Comparison of ENCODE assay signal across 24 cellular contexts in genomic region chr9:137812356-137813023, GRCh38.
DNase-seq lines count a peak whose midpoint lies in the region; TF ChIP-seq lines count a peak whose summit lies in the region.
"Had no signal": no experiment of that assay in that cellular context is flagged by ENCODE, and none has a peak within 500 bp of the region (broad histone marks: within the 10 kb centered on the region; RNA-seq: fewer than 3 reads in every experiment).

No MANE protein-coding gene starts in this region.

- H3K79me2 ChIP-seq in osteoblast (ENCODE audit: insufficient read depth, low read length): no peaks in the 10 kb centered on the region

- DNase-seq in CD14-positive monocyte (ENCODE audit: low spot score): peak; percentile 27
- peak; percentile 43 for DNase-seq in H7
- peak; percentile 72 for DNase-seq in chondrocyte (ENCODE audit: low spot score)
- DNase-seq in osteoblast (ENCODE audit: insufficient read length, low spot score, missing footprints): peak; percentile 88
- DNase-seq in stimulated activated CD4-positive, alpha-beta T cell treated with anti-CD3 and anti-CD28 coated beads, Interleukin-4, amount 100 ng/mL, for 24 hours: no peak
- DNase-seq in uterus: no peak
- no peak for DNase-seq in NCI-H446 treated with DMSO at 0.1 percent for 48 hours (lab: John Stamatoyannopoulos, UW)
- DNase-seq: C1 segment of cervical spinal cord; Caco-2; CD8-positive, alpha-beta T cell; DMS 273 treated with DMSO at 0.1 percent for 48 hours; EL; GF-D8; H9; KBM-7; MV-4-11; NCI-H1105; NCI-H1436 treated with DMSO at 0.1 percent for 48 hours; NCI-H187 treated with DMSO at 0.1 percent for 48 hours; NCI-H446; NCI-H526; NCI-H82; SIG-M5 had no signal

- no peaks in the 10 kb centered on the region for H4K20me1 ChIP-seq in osteoblast (ENCODE audit: insufficient read depth, low read length)

- TF ChIP-seq CTCF in CD14-positive monocyte (IDR thresholded peaks at IDR 0.05) (no peak), chondrocyte (IDR thresholded peaks at IDR 0.05) (no peak), osteoblast (IDR thresholded peaks at IDR 0.05; ENCODE audit: extremely low read depth, low read depth, low read length) (no peak), uterus (IDR thresholded peaks at IDR 0.05) (no peak)

- H3K9me3 Mint-ChIP-seq in CD14-positive monocyte: peaks cover 10 to 27% (median 21%) of the 10 kb centered on the region in 7 donors
- no peaks in the 10 kb centered on the region for H3K9me3 Mint-ChIP-seq in chondrocyte (ENCODE audit: low read depth)
- H3K9me3 Mint-ChIP-seq: CD8-positive, alpha-beta T cell had no signal

- H3K27ac Mint-ChIP-seq in CD14-positive monocyte (peak overlapping the region in 1 of 7 donors; percentile 19), chondrocyte (ENCODE audit: unreplicated experiment) (no peak overlapping the region)
- H3K27ac Mint-ChIP-seq: CD8-positive, alpha-beta T cell had no signal

- H3K4me3 Mint-ChIP-seq in CD14-positive monocyte: no peak overlapping the region
- H3K4me3 Mint-ChIP-seq in chondrocyte (ENCODE audit: unreplicated experiment): no peak overlapping the region
- H3K4me3 Mint-ChIP-seq: CD8-positive, alpha-beta T cell; H9 had no signal

- H3K27ac ChIP-seq in osteoblast (ENCODE audit: low read depth, low read length): no peak overlapping the region
- H3K27ac ChIP-seq in uterus: no peak overlapping the region
- H3K27ac ChIP-seq: SK-N-MC had no signal

- intact Hi-C loops in CD14-positive monocyte (cut with micrococcal nuclease): no loop called here
- intact Hi-C loops in uterus (cut with DNase I; ENCODE audit: low total_unique reads): no loop called here

- H3K4me1 ChIP-seq in osteoblast (ENCODE audit: insufficient read depth, low read length) (no peaks in the 10 kb centered on the region), uterus (no peaks in the 10 kb centered on the region)
- H3K4me1 ChIP-seq: Caco-2 had no signal

- H3K4me1 Mint-ChIP-seq in CD14-positive monocyte (peaks cover 2% of the 10 kb centered on the region), chondrocyte (ENCODE audit: low read depth) (no peaks in the 10 kb centered on the region)
- H3K4me1 Mint-ChIP-seq: H9 had no signal

- H3K9me3 ChIP-seq in osteoblast (ENCODE audit: low read depth, low read length): no peaks in the 10 kb centered on the region
- H3K9me3 ChIP-seq in uterus: no peaks in the 10 kb centered on the region
- H3K9me3 ChIP-seq: Caco-2 had no signal

- H3K36me3 Mint-ChIP-seq in CD14-positive monocyte: peaks cover 71 to 91% of the 10 kb centered on the region in 2 donors
- H3K36me3 Mint-ChIP-seq in chondrocyte (ENCODE audit: low read depth): peaks cover 27% of the 10 kb centered on the region

- H3K27me3 Mint-ChIP-seq in CD14-positive monocyte (ENCODE audit: low read depth in 3 of 3): no peaks in the 10 kb centered on the region
- no peaks in the 10 kb centered on the region for H3K27me3 Mint-ChIP-seq in chondrocyte (ENCODE audit: low read depth)

- H3K4me2 ChIP-seq in osteoblast (ENCODE audit: insufficient read depth, low read length): no peak overlapping the region

- H3K36me3 ChIP-seq in H7 (replicated peaks; ENCODE audit: control insufficient read depth, insufficient read depth, low read length): peaks cover 38% of the 10 kb centered on the region
- peaks cover 26% of the 10 kb centered on the region for H3K36me3 ChIP-seq in osteoblast (ENCODE audit: insufficient read depth, low read length)
- H3K36me3 ChIP-seq in uterus: no peaks in the 10 kb centered on the region

- H3K4me3 ChIP-seq in H7 (ENCODE audit: insufficient read depth, low read depth, low read length) (no peak overlapping the region), osteoblast (ENCODE audit: insufficient read depth, low read length) (no peak overlapping the region), uterus (no peak overlapping the region)
- H3K4me3 ChIP-seq: SK-N-MC had no signal

- no peak overlapping the region for H2AFZ ChIP-seq in osteoblast (ENCODE audit: low read length)

- TF ChIP-seq POLR2A in uterus (IDR thresholded peaks at IDR 0.05): no peak

- H3K27me3 ChIP-seq in H7 (ENCODE audit: control insufficient read depth, insufficient read depth, low read length): no peaks in the 10 kb centered on the region
- no peaks in the 10 kb centered on the region for H3K27me3 ChIP-seq in osteoblast (ENCODE audit: insufficient read depth, low read length)
- no peaks in the 10 kb centered on the region for H3K27me3 ChIP-seq in uterus

Comparison
In these comparisons a context has a peak if more than half of its experiments do, and no peak if none do; other contexts are left out.
1. DNase-seq: peak in CD14-positive monocyte (single experiment), H7 (single experiment), chondrocyte (single experiment) and osteoblast (single experiment); none in stimulated activated CD4-positive, alpha-beta T cell treated with anti-CD3 and anti-CD28 coated beads, Interleukin-4, amount 100 ng/mL, for 24 hours (single experiment), uterus (0 of 2) and NCI-H446 treated with DMSO at 0.1 percent for 48 hours (single experiment).